Comparison of ENCODE assay signal across 14 cellular contexts in genomic region chr19:33392341-33393285, GRCh38. TPM values are rescaled to one million over a fixed set of nuclear protein-coding genes. Genes with fewer than 3 reads are reported as not detected.
DNase-seq lines count a peak whose midpoint lies in the region; ATAC-seq and TF ChIP-seq lines count a peak whose summit lies in the region.
"Had no signal": no experiment of that assay in that cellular context is flagged by ENCODE, and none has a peak within 500 bp of the region (broad histone marks: within the 10 kb centered on the region; RNA-seq: fewer than 3 reads in every experiment).

No MANE protein-coding gene starts in this region.

- no peak for TF ChIP-seq RAD21 in Ishikawa (IDR thresholded peaks at IDR 0.05; ENCODE audit: low read depth)

- H3K4me1 ChIP-seq in left ventricle myocardium inferior (peaks cover 98% of the 10 kb centered on the region), foreskin keratinocyte (no peaks in the 10 kb centered on the region)

- TF ChIP-seq CTCF in left ventricle myocardium inferior (IDR thresholded peaks at IDR 0.05; ENCODE audit: borderline replicate concordance), result no peak
- no peak for TF ChIP-seq CTCF in foreskin fibroblast (IDR thresholded peaks at IDR 0.05; ENCODE audit: low read depth, low read length)
- TF ChIP-seq CTCF in foreskin keratinocyte (conservative IDR thresholded peaks at IDR 0.05), result no peak

- intact Hi-C loops in left ventricle myocardium inferior (cut with micrococcal nuclease) (no loop called here), sciatic nerve (cut with DNase I) (loop anchor here (2.0 kb wide), 1 partner anchor 16 kb away; no protein-coding TSS in a partner anchor)

- H3K36me3 ChIP-seq in left ventricle myocardium inferior, result no peaks in the 10 kb centered on the region

- no peaks in the 10 kb centered on the region for H3K27me3 ChIP-seq in left ventricle myocardium inferior (ENCODE audit: low read depth)
- H3K27me3 ChIP-seq in foreskin keratinocyte, result no peaks in the 10 kb centered on the region

- ATAC-seq in sciatic nerve (no peak), foreskin keratinocyte (no peak)
- ATAC-seq: CD8-positive, alpha-beta T cell had no signal

- H3K4me3 ChIP-seq in left ventricle myocardium inferior (no peak overlapping the region), foreskin fibroblast (ENCODE audit: low read depth in 1 of 2, low read length in 2 of 2) (no peak overlapping the region)

- DNase-seq in DMS 273 (lab: John Stamatoyannopoulos, UW; ENCODE audit: unreplicated experiment), result peak; percentile 39
- DNase-seq in DMS 273 treated with DMSO at 0.1 percent for 48 hours (lab: John Stamatoyannopoulos, UW), result no peak
- DNase-seq in left ventricle myocardium inferior, result peak; percentile 25
- DNase-seq in sciatic nerve (ENCODE audit: low spot score), result peak; percentile 62
- DNase-seq in foreskin fibroblast, result no peak
- DNase-seq in 8988T, result no peak
- DNase-seq in foreskin keratinocyte, result no peak
- DNase-seq: activated naive CD4-positive, alpha-beta T cell treated with anti-CD3 and anti-CD28 coated beads, Interleukin-2, amount 10 ng/mL, durations not matched to agents 7 days and 5 days; CD8-positive, alpha-beta T cell; central memory CD4-positive, alpha-beta T cell; left cardiac atrium; NCI-H1930 had no signal

- H3K27ac ChIP-seq in left ventricle myocardium inferior (replicated peaks) (no peak overlapping the region), foreskin keratinocyte (no peak overlapping the region)
- H3K27ac ChIP-seq: 22Rv1 had no signal

- no peak for TF ChIP-seq EP300 in Ishikawa (IDR thresholded peaks at IDR 0.05; ENCODE audit: borderline replicate concordance)

- no peaks in the 10 kb centered on the region for H3K9me3 ChIP-seq in left ventricle myocardium inferior (replicated peaks)

TF ChIP-seq in Ishikawa, 13 proteins besides CTCF, POLR2A, EP300 and RAD21:
- TF ChIP-seq USF1 (IDR thresholded peaks at IDR 0.05), result peak; percentile 39; the same call in 1 of the 2 replicates
- no peak for TF ChIP-seq TCF12 (IDR thresholded peaks at IDR 0.05; ENCODE audit: low read depth)
- peak; percentile 76 for TF ChIP-seq NFIC (IDR thresholded peaks at IDR 0.05)
- peak; percentile 51 for TF ChIP-seq MAX (IDR thresholded peaks at IDR 0.05)

RNA-seq across cellular contexts. Expression of gene CEBPG, which starts 19.1 kb away (rescaled TPM):
- total RNA-seq in left ventricle myocardium inferior (13.0 TPM), sciatic nerve (21.2 TPM), foreskin keratinocyte (32.2 and 35.3 TPM in 2 replicates)
- polyA plus RNA-seq in foreskin keratinocyte, result 19.1 and 19.3 TPM in 2 replicates

Comparison
In these comparisons a context has a peak if more than half of its experiments do, and no peak if none do; other contexts are left out.
1. DNase-seq: peak in DMS 273 (single experiment), left ventricle myocardium inferior (single experiment) and sciatic nerve (single experiment); none in DMS 273 treated with DMSO at 0.1 percent for 48 hours (single experiment), foreskin fibroblast (0 of 2), 8988T (single experiment) and foreskin keratinocyte (0 of 2).